In the genomic region with DNA sequence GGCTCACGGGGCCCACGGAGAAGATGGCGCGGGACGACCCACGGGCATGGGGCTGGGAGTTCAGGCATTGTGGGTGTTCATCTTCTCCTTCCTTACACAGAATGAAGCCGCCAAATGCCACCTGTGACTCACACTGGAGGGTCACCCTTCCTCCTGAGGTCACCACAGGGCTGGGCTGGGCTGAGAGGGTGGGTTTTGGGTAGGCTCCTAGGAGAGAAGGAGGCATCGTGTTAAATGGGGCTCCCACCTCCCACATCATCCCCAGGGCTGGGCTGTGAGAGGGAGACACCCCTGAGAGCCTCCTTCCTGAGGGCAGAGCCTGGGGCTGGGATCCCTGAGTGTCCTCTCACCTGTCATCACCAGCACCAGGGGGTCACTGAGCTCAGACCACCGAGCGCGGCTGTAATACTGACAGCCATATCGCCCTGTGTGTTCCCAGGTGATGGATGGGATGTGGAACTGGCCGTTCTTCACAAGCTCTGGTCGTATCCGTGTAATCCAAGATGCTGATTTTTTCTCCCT, we compare ENCODE assay signal across 28 cellular contexts. TPM values are rescaled to one million over a fixed set of nuclear protein-coding genes. Genes with fewer than 3 reads are reported as not detected.
"Had no signal": no experiment of that assay in that cellular context is flagged by ENCODE, and none has a peak within 500 bp of the region (broad histone marks: within the 10 kb centered on the region; RNA-seq: fewer than 3 reads in every experiment).

No MANE protein-coding gene starts in this region.

- H3K27me3 ChIP-seq: pancreas, transverse colon, uterus had no signal

- ATAC-seq: activated naive CD4-positive, alpha-beta T cell treated with anti-CD3 and anti-CD28 coated beads, Interleukin-2, amount 50 U/mL, for 72 hours; activated T-cell treated with anti-CD3 and anti-CD28 coated beads, Interleukin-2, amount 50 U/mL, for 72 hours; left colon had no signal

- H3K27ac ChIP-seq: breast epithelium, epithelial cell of prostate, pancreas, prostate gland, uterus had no signal

- DNase-seq: activated CD4-positive, alpha-beta memory T cell treated with anti-CD3 and anti-CD28 coated beads for 36 hours; activated CD4-positive, alpha-beta T cell treated with anti-CD3 and anti-CD28 coated beads, Interleukin-2, amount 10 ng/mL, durations not matched to agents 24 days and 14 days; activated CD4-positive, CD25-positive, alpha-beta regulatory T cell treated with anti-CD3 and anti-CD28 coated beads, Interleukin-2, amount 50 U/mL, for 72 hours; activated naive CD4-positive, alpha-beta T cell; activated T-cell treated with anti-CD3 and anti-CD28 coated beads, Interleukin-2, amount 50 U/mL, for 72 hours; central memory CD4-positive, alpha-beta T cell; dermis blood vessel endothelial cell; effector CD4-positive, alpha-beta T cell; hippocampal formation; left colon; pancreas; retina; stimulated activated CD4-positive, alpha-beta T cell treated with anti-CD3 and anti-CD28 coated beads, Interleukin-15, amount 100 ng/mL, for 24 hours; stimulated activated CD4-positive, alpha-beta T cell treated with anti-CD3 and anti-CD28 coated beads, Interleukin-2, amount 100 ng/mL, for 24 hours; stimulated activated naive CD4-positive, alpha-beta T cell; T-helper 2 cell; transverse colon; uterus had no signal

- H3K9me3 Mint-ChIP-seq: activated CD4-positive, alpha-beta memory T cell treated with anti-CD3 and anti-CD28 coated beads for 36 hours; activated CD4-positive, alpha-beta T cell treated with anti-CD3 and anti-CD28 coated beads, Interleukin-2, amount 10 ng/mL, durations not matched to agents 24 days and 14 days; activated naive CD4-positive, alpha-beta T cell treated with anti-CD3 and anti-CD28 coated beads, Interleukin-2, amount 50 U/mL, for 72 hours; activated T-cell treated with anti-CD3 and anti-CD28 coated beads, Interleukin-2, amount 50 U/mL, for 72 hours; memory B cell had no signal

- H3K9me3 ChIP-seq: breast epithelium, pancreas, prostate gland, transverse colon, uterus had no signal

- H3K27ac Mint-ChIP-seq: activated CD4-positive, alpha-beta memory T cell treated with anti-CD3 and anti-CD28 coated beads for 36 hours; activated CD4-positive, alpha-beta T cell treated with anti-CD3 and anti-CD28 coated beads, Interleukin-2, amount 10 ng/mL, durations not matched to agents 24 days and 14 days; activated naive CD4-positive, alpha-beta T cell treated with anti-CD3 and anti-CD28 coated beads, Interleukin-2, amount 50 U/mL, for 72 hours; activated T-cell treated with anti-CD3 and anti-CD28 coated beads, Interleukin-2, amount 50 U/mL, for 72 hours; memory B cell; nephron had no signal

- H3K4me2 ChIP-seq: smooth muscle cell had no signal

- H3K4me3 Mint-ChIP-seq: activated CD4-positive, alpha-beta memory T cell treated with anti-CD3 and anti-CD28 coated beads for 36 hours; activated CD4-positive, alpha-beta T cell treated with anti-CD3 and anti-CD28 coated beads, Interleukin-2, amount 10 ng/mL, durations not matched to agents 24 days and 14 days; activated T-cell treated with anti-CD3 and anti-CD28 coated beads, Interleukin-2, amount 50 U/mL, for 72 hours; memory B cell; nephron had no signal

- H3K4me1 ChIP-seq: breast epithelium, pancreas, prostate gland, transverse colon, uterus had no signal

- H3K36me3 ChIP-seq: breast epithelium, pancreas, prostate gland, transverse colon, uterus had no signal

- H3K4me3 ChIP-seq: prostate gland, smooth muscle cell, transverse colon, uterus had no signal

- H3K36me3 Mint-ChIP-seq: activated CD4-positive, alpha-beta memory T cell treated with anti-CD3 and anti-CD28 coated beads for 36 hours; activated naive CD4-positive, alpha-beta T cell treated with anti-CD3 and anti-CD28 coated beads, Interleukin-2, amount 50 U/mL, for 72 hours; memory B cell had no signal

RNA-seq across cellular contexts. Expression of gene LILRB2, which starts 1.4 kb away (rescaled TPM):
- total RNA-seq: activated CD4-positive, alpha-beta memory T cell treated with anti-CD3 and anti-CD28 coated beads for 36 hours; activated CD4-positive, alpha-beta T cell treated with anti-CD3 and anti-CD28 coated beads, Interleukin-2, amount 10 ng/mL, durations not matched to agents 24 days and 14 days; activated naive CD4-positive, alpha-beta T cell treated with anti-CD3 and anti-CD28 coated beads, Interleukin-2, amount 50 U/mL, for 72 hours; activated T-cell treated with anti-CD3 and anti-CD28 coated beads, Interleukin-2, amount 50 U/mL, for 72 hours; dermis blood vessel endothelial cell; myocyte; smooth muscle cell had no signal
- polyA plus RNA-seq: keratinocyte, smooth muscle cell had no signal

RNA-seq across cellular contexts. Expression of gene LILRB5, which starts 22.4 kb away (rescaled TPM):
- total RNA-seq: activated CD4-positive, alpha-beta memory T cell treated with anti-CD3 and anti-CD28 coated beads for 36 hours; activated CD4-positive, alpha-beta T cell treated with anti-CD3 and anti-CD28 coated beads, Interleukin-2, amount 10 ng/mL, durations not matched to agents 24 days and 14 days; activated naive CD4-positive, alpha-beta T cell treated with anti-CD3 and anti-CD28 coated beads, Interleukin-2, amount 50 U/mL, for 72 hours; dermis blood vessel endothelial cell; myocyte; smooth muscle cell had no signal
- polyA plus RNA-seq: keratinocyte, smooth muscle cell had no signal

RNA-seq across cellular contexts. Expression of gene LILRA5, which starts 33.5 kb away (rescaled TPM):
- total RNA-seq: activated CD4-positive, alpha-beta memory T cell treated with anti-CD3 and anti-CD28 coated beads for 36 hours; activated CD4-positive, alpha-beta T cell treated with anti-CD3 and anti-CD28 coated beads, Interleukin-2, amount 10 ng/mL, durations not matched to agents 24 days and 14 days; activated naive CD4-positive, alpha-beta T cell treated with anti-CD3 and anti-CD28 coated beads, Interleukin-2, amount 50 U/mL, for 72 hours; activated T-cell treated with anti-CD3 and anti-CD28 coated beads, Interleukin-2, amount 50 U/mL, for 72 hours; dermis blood vessel endothelial cell; myocyte; smooth muscle cell; temporal lobe had no signal
- polyA plus RNA-seq: keratinocyte, smooth muscle cell had no signal

RNA-seq across cellular contexts. Expression of gene LILRA6, which starts 36.9 kb away (rescaled TPM):
- total RNA-seq: activated naive CD4-positive, alpha-beta T cell treated with anti-CD3 and anti-CD28 coated beads, Interleukin-2, amount 50 U/mL, for 72 hours; activated T-cell treated with anti-CD3 and anti-CD28 coated beads, Interleukin-2, amount 50 U/mL, for 72 hours; dermis blood vessel endothelial cell; myocyte; smooth muscle cell had no signal
- polyA plus RNA-seq: keratinocyte, smooth muscle cell had no signal

RNA-seq across cellular contexts. Expression of gene LILRB3, which starts 56.7 kb away (rescaled TPM):
- total RNA-seq: dermis blood vessel endothelial cell, myocyte, smooth muscle cell, temporal lobe had no signal
- polyA plus RNA-seq: keratinocyte had no signal
